In genomic region chr1:161115132-161115711, GRCh38 we compare ENCODE assay signal across 10 cellular contexts. TPM values are rescaled to one million over a fixed set of nuclear protein-coding genes. Genes with fewer than 3 reads are reported as not detected.
DNase-seq lines count a peak whose midpoint lies in the region; ATAC-seq lines count a peak whose summit lies in the region.
"Had no signal": no experiment of that assay in that cellular context is flagged by ENCODE, and none has a peak within 500 bp of the region (broad histone marks: within the 10 kb centered on the region; RNA-seq: fewer than 3 reads in every experiment).

No MANE protein-coding gene starts in this region.

- peak; percentile 77 for DNase-seq in stimulated activated CD4-positive, alpha-beta T cell treated with anti-CD3 and anti-CD28 coated beads, Interleukin-1b, Interleukin-23, amount 100 ng/mL, for 48 hours
- DNase-seq in stimulated activated CD4-positive, alpha-beta T cell treated with anti-CD3 and anti-CD28 coated beads, Interleukin-2, amount 100 ng/mL, for 48 hours = no peak
- DNase-seq in NCI-H345 treated with DMSO at 0.1 percent for 48 hours (lab: John Stamatoyannopoulos, UW; ENCODE audit: unreplicated experiment) (no peak), SHP77 (lab: John Stamatoyannopoulos, UW) (no peak)
- DNase-seq: activated effector memory CD4-positive, alpha-beta T cell treated with anti-CD3 and anti-CD28 coated beads, Interleukin-2, amount 50 U/mL, for 16 hours; H9 had no signal

- peaks cover 54% of the 10 kb centered on the region for H3K4me1 Mint-ChIP-seq in T-helper 1 cell treated with Interleukin-12 subunit alpha and Interleukin-12 subunit beta and Interleukin-4 antibody, amounts not matched to agents 30 μg/mL and 1 μg/mL, for 36 hours (ENCODE audit: low read depth)

- peak overlapping the region; percentile 73 for H3K27ac Mint-ChIP-seq in T-helper 1 cell treated with Interleukin-12 subunit alpha and Interleukin-12 subunit beta and Interleukin-4 antibody, amounts not matched to agents 30 μg/mL and 1 μg/mL, for 36 hours

- no peaks in the 10 kb centered on the region for H3K27me3 Mint-ChIP-seq in T-helper 1 cell treated with Interleukin-12 subunit alpha and Interleukin-12 subunit beta and Interleukin-4 antibody, amounts not matched to agents 30 μg/mL and 1 μg/mL, for 36 hours (ENCODE audit: low read depth)

- H3K9me3 Mint-ChIP-seq in T-helper 1 cell treated with Interleukin-12 subunit alpha and Interleukin-12 subunit beta and Interleukin-4 antibody, amounts not matched to agents 30 μg/mL and 1 μg/mL, for 36 hours = no peaks in the 10 kb centered on the region
- H3K9me3 Mint-ChIP-seq: H9 had no signal

- ATAC-seq in esophagus mucosa = peak; percentile 88
- no peak for ATAC-seq in GM18861 (IDR thresholded peaks at IDR 0.05; ENCODE audit: unreplicated experiment)
- no peak for ATAC-seq in GM21619 (IDR thresholded peaks at IDR 0.05; ENCODE audit: unreplicated experiment)

- peaks cover 14% of the 10 kb centered on the region for H3K36me3 Mint-ChIP-seq in T-helper 1 cell treated with Interleukin-12 subunit alpha and Interleukin-12 subunit beta and Interleukin-4 antibody, amounts not matched to agents 30 μg/mL and 1 μg/mL, for 36 hours (ENCODE audit: low read depth)

- peak overlapping the region; percentile 52 for H3K4me3 Mint-ChIP-seq in T-helper 1 cell treated with Interleukin-12 subunit alpha and Interleukin-12 subunit beta and Interleukin-4 antibody, amounts not matched to agents 30 μg/mL and 1 μg/mL, for 36 hours

RNA-seq across cellular contexts. Expression of gene PFDN2, which starts 2.6 kb away (rescaled TPM):
- 46.2 TPM for total RNA-seq in esophagus mucosa

RNA-seq across cellular contexts. Expression of gene NIT1, which starts 2.7 kb away (rescaled TPM):
- total RNA-seq in esophagus mucosa = 26.4 TPM

RNA-seq across cellular contexts. Expression of gene KLHDC9, which starts 17.1 kb away (rescaled TPM):
- 4.5 TPM for total RNA-seq in esophagus mucosa

RNA-seq across cellular contexts. Expression of gene DEDD, which starts 17.2 kb away (rescaled TPM):
- 24.9 TPM for total RNA-seq in esophagus mucosa

RNA-seq across cellular contexts. Expression of gene NECTIN4, which starts 25.9 kb away (rescaled TPM):
- total RNA-seq in esophagus mucosa = 115 TPM
